In genomic region chr13:76936736-76937135, GRCh38 we compare ENCODE assay signal across 1 cellular context.
TF ChIP-seq lines count a peak whose summit lies in the region.

No MANE protein-coding gene starts in this region.

TF ChIP-seq in GM12891, 5 proteins besides CTCF, POLR2A, EP300 and RAD21:
- TF ChIP-seq POLR2AphosphoS5 (IDR thresholded peaks at IDR 0.05; ENCODE audit: low read depth, low read length) (no peak), POU2F2 (IDR thresholded peaks at IDR 0.05; ENCODE audit: low read depth, low read length) (no peak), PAX5 (IDR thresholded peaks at IDR 0.05; ENCODE audit: insufficient read depth, low read length, severe bottlenecking) (no peak), TAF1 (IDR thresholded peaks at IDR 0.05; ENCODE audit: low read depth, low read length) (no peak), SPI1 (IDR thresholded peaks at IDR 0.05; ENCODE audit: low read depth, low read length) (no peak)
